ENCODE assay signal across 19 cellular contexts in the genomic region with DNA sequence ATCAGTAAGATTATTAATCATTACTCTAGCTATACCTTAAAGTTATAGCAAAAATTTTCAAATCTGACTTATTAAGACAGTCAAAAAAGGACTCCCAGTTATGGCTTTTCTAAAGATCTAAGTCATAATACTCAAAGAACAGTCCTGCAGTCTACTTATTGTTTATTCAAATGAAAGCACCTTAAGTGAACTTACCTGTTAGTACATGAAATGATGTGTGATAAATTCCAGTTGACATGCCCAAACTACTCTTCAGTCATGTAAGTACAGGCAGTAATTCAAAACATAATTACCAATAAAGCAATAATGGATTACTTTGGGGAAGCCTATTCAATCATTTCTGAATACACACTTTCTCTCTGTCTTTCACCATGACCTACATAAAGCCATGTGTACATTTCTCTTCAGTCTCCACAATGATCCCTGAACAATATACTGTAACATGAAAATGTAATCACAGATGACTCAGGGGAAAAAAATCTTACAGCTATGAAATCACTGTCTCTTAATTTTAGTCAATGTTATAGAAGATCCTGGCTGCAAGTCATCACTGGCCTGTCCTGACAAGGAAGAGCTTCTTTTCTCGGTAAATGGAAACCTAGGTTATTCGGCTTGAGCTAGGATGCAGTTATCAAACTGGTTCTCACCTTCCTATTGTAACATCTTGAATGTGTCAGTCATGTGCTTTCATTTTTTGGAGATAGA.
A peak's percentile ranks its signal among the peaks of the same experiment; 100 is the strongest.
DNase-seq lines count a peak whose midpoint lies in the region; ATAC-seq and TF ChIP-seq lines count a peak whose summit lies in the region.
"Had no signal": no experiment of that assay in that cellular context is flagged by ENCODE, and none has a peak within 500 bp of the region (broad histone marks: within the 10 kb centered on the region; RNA-seq: fewer than 3 reads in every experiment).

No MANE protein-coding gene starts in this region.

- H3K4me3 ChIP-seq in IMR-90 (ENCODE audit: insufficient read depth, low read depth, low read length) (no peak overlapping the region), adipocyte (ENCODE audit: low read length) (no peak overlapping the region), heart right ventricle (no peak overlapping the region), transverse colon (no peak overlapping the region)
- H3K4me3 ChIP-seq: Peyer's patch, SK-N-MC had no signal

- POLR2A ChIA-PET in IMR-90 (lab: Charles Lee; ENCODE audit: unreplicated experiment), result no interaction called here

- H3K36me3 ChIP-seq in IMR-90 (ENCODE audit: control insufficient read depth, insufficient read depth, low read length) (no peaks in the 10 kb centered on the region), adipocyte (ENCODE audit: control insufficient read depth, insufficient read depth, low read length, severe bottlenecking) (no peaks in the 10 kb centered on the region), heart right ventricle (no peaks in the 10 kb centered on the region), transverse colon (no peaks in the 10 kb centered on the region)
- H3K36me3 ChIP-seq: BE2C, Peyer's patch had no signal

- no peak overlapping the region for H3K14ac ChIP-seq in IMR-90 (replicated peaks; ENCODE audit: low read depth, low read length)

- H3K27me3 ChIP-seq in IMR-90 (ENCODE audit: control insufficient read depth, insufficient read depth, low read length) (no peaks in the 10 kb centered on the region), adipocyte (replicated peaks; ENCODE audit: control insufficient read depth, insufficient read depth, low read length) (no peaks in the 10 kb centered on the region), heart right ventricle (no peaks in the 10 kb centered on the region), transverse colon (no peaks in the 10 kb centered on the region)
- H3K27me3 ChIP-seq: BE2C, Peyer's patch had no signal

- no CpG with 5 or more reads among the region's 2 CpGs for WGBS in IMR-90 (ENCODE audit: extremely low coverage in 2 of 2, insufficient read length in 1 of 2), 2 experiments
- WGBS in heart right ventricle, 2 donors, result 81 to 85% methylated on average over 2 of the region's 2 CpGs
- 85% methylated on average over 2 of the region's 2 CpGs for WGBS in transverse colon (ENCODE audit: low coverage in 1 of 2), 2 donors

- no peak overlapping the region for H2AK5ac ChIP-seq in IMR-90 (ENCODE audit: low read depth, low read length)

- CTCF ChIA-PET in IMR-90 (lab: Yijun Ruan, JAX), result no interaction called here

- H3K4me1 ChIP-seq in IMR-90 (ENCODE audit: control insufficient read depth, insufficient read depth, low read length) (no peaks in the 10 kb centered on the region), adipocyte (ENCODE audit: control insufficient read depth, insufficient read depth, low read length) (no peaks in the 10 kb centered on the region), heart right ventricle (no peaks in the 10 kb centered on the region), transverse colon (no peaks in the 10 kb centered on the region)
- H3K4me1 ChIP-seq: BE2C, Peyer's patch had no signal

- H4K8ac ChIP-seq in IMR-90 (ENCODE audit: low read depth in 2 of 2, low read length in 2 of 2), result no peak overlapping the region

- H3K4me2 ChIP-seq in IMR-90 (ENCODE audit: low read depth, low read length), result no peak overlapping the region
- H3K4me2 ChIP-seq: KMS-11 had no signal

- dilution Hi-C loops in IMR-90 (cut with HindIII; ENCODE audit: low sequenced_read_pairs, unreplicated experiment), result no loop called here

- intact Hi-C loops in IMR-90 (cut with micrococcal nuclease) (no loop called here), heart right ventricle (cut with DNase I) (no loop called here), transverse colon (cut with DNase I; ENCODE audit: low total_unique reads) (no loop called here)

- H2BK120ac ChIP-seq in IMR-90 (ENCODE audit: low read depth, low read length), result no peak overlapping the region

- H3K27ac ChIP-seq in IMR-90 (ENCODE audit: insufficient read depth, low read length) (no peak overlapping the region), heart right ventricle (no peak overlapping the region), transverse colon (no peak overlapping the region)
- H3K27ac ChIP-seq: KMS-11, Peyer's patch, SK-N-MC had no signal

- in situ Hi-C loops in IMR-90 (cut with MboI; ENCODE audit: low sequenced_read_pairs), result no loop called here
- in situ Hi-C loops in transverse colon (cut with MboI; ENCODE audit: low pct_ligation_motif_present in 1 of 4, low pct_unique_long_range_greater_than_20kb in 1 of 4, low sequenced_read_pairs in 3 of 4), result no loop called here

- no peak overlapping the region for H2AK9ac ChIP-seq in IMR-90 (replicated peaks; ENCODE audit: low read depth, low read length, poor library complexity)

- no peaks in the 10 kb centered on the region for H3K9me1 ChIP-seq in IMR-90 (ENCODE audit: insufficient read depth, low read length)

- H2BK5ac ChIP-seq in IMR-90 (ENCODE audit: low read depth, low read length, poor library complexity, severe bottlenecking), result no peak overlapping the region

- ATAC-seq in IMR-90 (ENCODE audit: low read depth) (no peak), GM21529 (IDR thresholded peaks at IDR 0.05; ENCODE audit: unreplicated experiment) (no peak), heart right ventricle (no peak), GM19324 (IDR thresholded peaks at IDR 0.05; ENCODE audit: low FRiP score, unreplicated experiment) (no peak)

- H4K91ac ChIP-seq in IMR-90 (ENCODE audit: insufficient read depth, low read depth, low read length), result no peak overlapping the region

- no peak overlapping the region for H3K23ac ChIP-seq in IMR-90 (ENCODE audit: low read depth, low read length)

- no peak for TF ChIP-seq CTCF in IMR-90 (conservative IDR thresholded peaks at IDR 0.05; ENCODE audit: low read depth, low read length)
- no peak for TF ChIP-seq CTCF in heart right ventricle (IDR thresholded peaks at IDR 0.05)
- no peak for TF ChIP-seq CTCF in transverse colon (IDR thresholded peaks at IDR 0.05)

- TF ChIP-seq POLR2A in IMR-90 (IDR thresholded peaks at IDR 0.05; ENCODE audit: low read depth, low read length) (no peak), transverse colon (IDR thresholded peaks at IDR 0.05) (no peak)

- no peak overlapping the region for H3K4ac ChIP-seq in IMR-90 (ENCODE audit: low read depth, low read length)

- BruUV-seq in IMR-90 (replicated peaks; lab: Mats Ljungman, UMichigan), result no TSS peak

- H3K18ac ChIP-seq in IMR-90 (ENCODE audit: low read depth, low read length), result no peak overlapping the region

- no peak overlapping the region for H3K9ac ChIP-seq in IMR-90 (ENCODE audit: low read depth, low read length)
- no peak overlapping the region for H3K9ac ChIP-seq in adipocyte (ENCODE audit: low read length)
- H3K9ac ChIP-seq: KMS-11 had no signal

- no peak overlapping the region for H2BK15ac ChIP-seq in IMR-90 (ENCODE audit: low read depth, low read length)

- H2AFZ ChIP-seq in IMR-90 (replicated peaks; ENCODE audit: low read length, poor library complexity), result no peak overlapping the region

- no peaks in the 10 kb centered on the region for H4K20me1 ChIP-seq in IMR-90 (ENCODE audit: insufficient read depth, low read length)

- DNase-seq in DMS53 treated with DMSO at 0.1 percent for 48 hours (lab: John Stamatoyannopoulos, UW; ENCODE audit: unreplicated experiment) (peak; percentile 34), IMR-90 (peak; percentile 0), adipocyte (ENCODE audit: low read depth) (peak; percentile 30), iris pigment epithelial cell (ENCODE audit: low read depth) (peak; percentile 9), heart right ventricle (no peak), transverse colon (no peak)
- DNase-seq: BE2C; CD4-positive, CD25-positive, alpha-beta regulatory T cell; COR-L47; DMS 273 treated with DMSO at 0.1 percent for 48 hours; NCI-H1417 treated with DMSO at 0.1 percent for 48 hours; NCI-H1930; NCI-H69; Peyer's patch; SHP77 had no signal

- no peak for TF ChIP-seq RAD21 in IMR-90 (IDR thresholded peaks at IDR 0.05; ENCODE audit: low read length)

- TF ChIP-seq EP300 in transverse colon (IDR thresholded peaks at IDR 0.05; ENCODE audit: low read depth), result no peak

- H2BK20ac ChIP-seq in IMR-90 (ENCODE audit: low read depth, low read length), result no peak overlapping the region

- H3K79me1 ChIP-seq in IMR-90 (ENCODE audit: low read depth in 1 of 2, low read length in 2 of 2), result no peaks in the 10 kb centered on the region

- no peak overlapping the region for H4K5ac ChIP-seq in IMR-90 (ENCODE audit: low read depth, low read length)

- no peak overlapping the region for H3K56ac ChIP-seq in IMR-90 (ENCODE audit: extremely low read depth, insufficient read depth, low read length)

- H3K9me3 ChIP-seq in IMR-90 (ENCODE audit: control insufficient read depth, insufficient read depth, low read length) (no peaks in the 10 kb centered on the region), adipocyte (ENCODE audit: control insufficient read depth, low read length) (no peaks in the 10 kb centered on the region), heart right ventricle (no peaks in the 10 kb centered on the region), transverse colon (no peaks in the 10 kb centered on the region)
- H3K9me3 ChIP-seq: BE2C, Peyer's patch had no signal

TF ChIP-seq in IMR-90, 13 proteins besides CTCF, POLR2A, EP300 and RAD21:
- TF ChIP-seq ELK1 (IDR thresholded peaks at IDR 0.05; ENCODE audit: borderline replicate concordance, low read depth, low read length), result no peak
- TF ChIP-seq FOS (IDR thresholded peaks at IDR 0.05; ENCODE audit: low read depth, low read length), result no peak
- no peak for TF ChIP-seq NFE2L2 (IDR thresholded peaks at IDR 0.05; ENCODE audit: low read depth, low read length)
- TF ChIP-seq RFX5 (IDR thresholded peaks at IDR 0.05; ENCODE audit: low read depth, low read length), result no peak
- TF ChIP-seq MXI1 (IDR thresholded peaks at IDR 0.05; ENCODE audit: borderline replicate concordance, low read depth, low read length), result no peak
- TF ChIP-seq MAZ (IDR thresholded peaks at IDR 0.05; ENCODE audit: borderline replicate concordance, low read depth, low read length), result no peak
- TF ChIP-seq BHLHE40 (IDR thresholded peaks at IDR 0.05; ENCODE audit: low read depth, low read length), result no peak

Comparison
In these comparisons a context has a peak if more than half of its experiments do, and no peak if none do; other contexts are left out.
1. DNase-seq: peak in DMS53 treated with DMSO at 0.1 percent for 48 hours (single experiment), IMR-90 (single experiment), adipocyte (single experiment) and iris pigment epithelial cell (single experiment); none in heart right ventricle (0 of 2) and transverse colon (single experiment).